ENCODE assay signal across 37 cellular contexts in genomic region chr22:42138122-42138770, GRCh38. TPM values are rescaled to one million over a fixed set of nuclear protein-coding genes. Genes with fewer than 3 reads are reported as not detected.
"Had no signal": no experiment of that assay in that cellular context is flagged by ENCODE, and none has a peak within 500 bp of the region (broad histone marks: within the 10 kb centered on the region; RNA-seq: fewer than 3 reads in every experiment).

No MANE protein-coding gene starts in this region.

- H3K27ac Mint-ChIP-seq: activated CD4-positive, alpha-beta T cell treated with anti-CD3 and anti-CD28 coated beads, Interleukin-2, amount 10 ng/mL, durations not matched to agents 24 days and 14 days; activated CD8-positive, alpha-beta T cell treated with anti-CD3 and anti-CD28 coated beads for 36 hours; activated T-helper 1 cell treated with anti-CD3 and anti-CD28 coated beads, Interleukin-12 subunit alpha, Interleukin-12 subunit beta, Interleukin-2, Interleukin-4 antibody, amounts not matched to agents 30 ng/mL and 10 ng/mL and 1 ng/mL, durations not matched to agents 14 hours and 24 hours and 36 hours had no signal

- DNase-seq: activated CD4-positive, alpha-beta T cell treated with anti-CD3 and anti-CD28 coated beads, Interleukin-2, amount 10 ng/mL, durations not matched to agents 24 days and 14 days; activated CD4-positive, alpha-beta T cell treated with anti-CD3 and anti-CD28 coated beads, Interleukin-2, amount 50 U/mL, for 4 hours; activated CD4-positive, CD25-positive, alpha-beta regulatory T cell; activated CD8-positive, alpha-beta T cell treated with anti-CD3 and anti-CD28 coated beads for 36 hours; activated naive CD4-positive, alpha-beta T cell; activated naive CD4-positive, alpha-beta T cell treated with anti-CD3 and anti-CD28 coated beads, Interleukin-2, amount 50 U/mL, for 16 hours; activated T-cell treated with anti-CD3 and anti-CD28 coated beads, Interleukin-2, amount 50 U/mL, for 4 hours; adrenal gland; body of pancreas; caudate nucleus; cerebellar nuclear complex; Kasumi-1; KG1; MG63; NCI-H1048; NCI-H1105 treated with DMSO at 0.1 percent for 48 hours; NCI-H1436; NCI-H1694; NCI-H2029 treated with DMSO at 0.1 percent for 48 hours; NCI-H2107; NCI-H2171; NCI-H510A; NCI-H526; NCI-H748 treated with DMSO at 0.1 percent for 48 hours; NK-92 treated with Interleukin-12 subunit alpha and Interleukin-12 subunit beta, amount 100 ng/mL, for 24 hours; PC-3; SIG-M5; SW 1271; T-helper 1 cell; T-helper 2 cell; T-helper 9 cell; WERI-Rb-1 had no signal

- H3K4me3 ChIP-seq: adrenal gland, body of pancreas, MG63 had no signal

- H3K27ac ChIP-seq: adrenal gland, body of pancreas, WERI-Rb-1 had no signal

- H3K4me1 Mint-ChIP-seq: activated CD4-positive, alpha-beta T cell treated with anti-CD3 and anti-CD28 coated beads, Interleukin-2, amount 10 ng/mL, durations not matched to agents 24 days and 14 days had no signal

- H3K4me3 Mint-ChIP-seq: activated CD4-positive, alpha-beta T cell treated with anti-CD3 and anti-CD28 coated beads, Interleukin-2, amount 10 ng/mL, durations not matched to agents 24 days and 14 days; activated CD8-positive, alpha-beta T cell treated with anti-CD3 and anti-CD28 coated beads for 36 hours; activated T-cell treated with anti-CD3 and anti-CD28 coated beads, Interleukin-2, amount 50 U/mL, for 4 hours; activated T-helper 1 cell treated with anti-CD3 and anti-CD28 coated beads, Interleukin-12 subunit alpha, Interleukin-12 subunit beta, Interleukin-2, Interleukin-4 antibody, amounts not matched to agents 30 ng/mL and 10 ng/mL and 1 ng/mL, durations not matched to agents 14 hours and 24 hours and 36 hours had no signal

- H3K27me3 Mint-ChIP-seq: activated CD4-positive, alpha-beta T cell treated with anti-CD3 and anti-CD28 coated beads, Interleukin-2, amount 10 ng/mL, durations not matched to agents 24 days and 14 days; activated CD8-positive, alpha-beta T cell treated with anti-CD3 and anti-CD28 coated beads for 36 hours had no signal

- H3K36me3 ChIP-seq: adrenal gland, MG63 had no signal

- ATAC-seq: activated CD8-positive, alpha-beta T cell treated with anti-CD3 and anti-CD28 coated beads for 36 hours; activated T-cell treated with anti-CD3 and anti-CD28 coated beads, Interleukin-2, amount 50 U/mL, for 4 hours; body of pancreas; PC-3; Right ventricle myocardium inferior; SK-N-SH treated with all-trans-retinoic acid at 6 μM for 48 hours had no signal

- H3K4me1 ChIP-seq: adrenal gland, body of pancreas had no signal

- H3K27me3 ChIP-seq: adrenal gland, body of pancreas, MG63 had no signal

- H3K9me3 Mint-ChIP-seq: activated CD4-positive, alpha-beta T cell treated with anti-CD3 and anti-CD28 coated beads, Interleukin-2, amount 10 ng/mL, durations not matched to agents 24 days and 14 days; activated CD8-positive, alpha-beta T cell treated with anti-CD3 and anti-CD28 coated beads for 36 hours; activated T-cell treated with anti-CD3 and anti-CD28 coated beads, Interleukin-2, amount 50 U/mL, for 4 hours; activated T-helper 1 cell treated with anti-CD3 and anti-CD28 coated beads, Interleukin-12 subunit alpha, Interleukin-12 subunit beta, Interleukin-2, Interleukin-4 antibody, amounts not matched to agents 30 ng/mL and 10 ng/mL and 1 ng/mL, durations not matched to agents 14 hours and 24 hours and 36 hours had no signal

- H3K9me3 ChIP-seq: adrenal gland, body of pancreas had no signal

- FAIRE-seq: astrocyte, RCC 7860 had no signal

RNA-seq across cellular contexts. Expression of gene CYP2D6, which starts 7.6 kb away (rescaled TPM):
- total RNA-seq: Right ventricle myocardium inferior had no signal
